25 cellular contexts compared by ENCODE assay signal in genomic region chr4:177411996-177412395, GRCh38.
"Had no signal": no experiment of that assay in that cellular context is flagged by ENCODE, and none has a peak within 500 bp of the region (broad histone marks: within the 10 kb centered on the region; RNA-seq: fewer than 3 reads in every experiment).

No MANE protein-coding gene starts in this region.

- FAIRE-seq: endometrium, islet of Langerhans, keratinocyte had no signal

- DNase-seq: colonic mucosa; cortex of kidney; effector CD8-positive, alpha-beta T cell; effector memory CD8-positive, alpha-beta T cell; endodermal cell; erythroblast; esophagus squamous epithelium; foreskin fibroblast; foreskin melanocyte; gastrocnemius medialis; glutamatergic neuron; head of caudate nucleus; heart right ventricle; hippocampal formation; left cardiac atrium; left ventricle myocardium inferior; lower lobe of right lung; mesenchymal stem cell; mucosa of descending colon; naive B cell had no signal

- H3K4me1 ChIP-seq: colonic mucosa, gastrocnemius medialis, heart right ventricle, left ventricle myocardium inferior, lower lobe of right lung had no signal

- H3K27ac ChIP-seq: colonic mucosa, epithelial cell of prostate, esophagus squamous epithelium, gastrocnemius medialis, heart right ventricle, left ventricle myocardium inferior, lower lobe of right lung had no signal

- H3K36me3 ChIP-seq: colonic mucosa, esophagus squamous epithelium, gastrocnemius medialis, heart right ventricle, left ventricle myocardium inferior, lower lobe of right lung had no signal

- H3K9me3 ChIP-seq: colonic mucosa, esophagus squamous epithelium, gastrocnemius medialis, lower lobe of right lung, mucosa of descending colon had no signal

- H3K4me3 ChIP-seq: colonic mucosa, esophagus squamous epithelium, gastrocnemius medialis, heart right ventricle, left ventricle myocardium inferior, lower lobe of right lung, mucosa of descending colon had no signal

- H3K27me3 ChIP-seq: colonic mucosa, esophagus squamous epithelium, gastrocnemius medialis, heart right ventricle had no signal

- ATAC-seq: effector memory CD8-positive, alpha-beta T cell; esophagus mucosa; gastrocnemius medialis; heart right ventricle; left cardiac atrium; lower lobe of right lung; mucosa of descending colon had no signal
